Comparison of ENCODE assay signal across 29 cellular contexts in the genomic region with DNA sequence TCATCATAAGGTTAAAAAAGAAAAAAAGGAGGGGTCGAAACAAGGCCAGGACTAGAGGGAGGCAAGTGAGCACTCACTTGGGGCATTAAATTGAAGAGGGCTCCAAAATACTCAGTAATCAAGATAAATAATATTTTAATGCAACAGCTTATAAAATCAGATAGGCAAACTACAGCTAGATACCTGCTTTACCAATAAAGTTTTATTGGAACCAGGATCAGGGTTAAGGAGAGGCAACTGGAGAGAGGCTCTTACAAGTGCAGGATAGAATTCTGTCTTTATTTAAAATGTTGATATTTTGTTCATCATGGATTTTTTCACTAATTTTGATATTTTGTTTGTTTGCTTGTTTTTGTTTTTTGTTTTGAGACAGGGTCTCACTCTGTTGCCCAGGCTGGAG.
"Had no signal": no experiment of that assay in that cellular context is flagged by ENCODE, and none has a peak within 500 bp of the region (broad histone marks: within the 10 kb centered on the region; RNA-seq: fewer than 3 reads in every experiment).

No MANE protein-coding gene starts in this region.

- FAIRE-seq: colon, endometrium, endothelial cell of umbilical vein, frontal cortex had no signal

- H3K4me1 ChIP-seq: colonic mucosa, esophagus squamous epithelium, foreskin keratinocyte, gastrocnemius medialis, heart left ventricle had no signal

- H3K9me3 ChIP-seq: colonic mucosa, esophagus muscularis mucosa, esophagus squamous epithelium, gastrocnemius medialis, gastroesophageal sphincter, heart left ventricle, heart right ventricle had no signal

- ATAC-seq: effector memory CD8-positive, alpha-beta T cell; esophagus mucosa; foreskin keratinocyte; gastrocnemius medialis; gastroesophageal sphincter had no signal

- H3K4me3 Mint-ChIP-seq: dendritic cell treated with granulocyte-macrophage colony-stimulating factor and Interleukin-4, amounts not matched to agents 40 ng/mL and 50 ng/mL, for 4 days; effector memory CD8-positive, alpha-beta T cell; endodermal cell had no signal

- H3K4me3 ChIP-seq: colonic mucosa, coronary artery, dorsolateral prefrontal cortex, esophagus muscularis mucosa, esophagus squamous epithelium, gastrocnemius medialis, gastroesophageal sphincter, heart left ventricle, heart right ventricle had no signal

- H3K27me3 ChIP-seq: colonic mucosa, dorsolateral prefrontal cortex, esophagus muscularis mucosa, gastrocnemius medialis, gastroesophageal sphincter had no signal

- H3K27ac ChIP-seq: colonic mucosa, coronary artery, epithelial cell of prostate, esophagus muscularis mucosa, esophagus squamous epithelium, foreskin keratinocyte, gastrocnemius medialis, gastroesophageal sphincter had no signal

- H3K36me3 ChIP-seq: colonic mucosa, esophagus muscularis mucosa, esophagus squamous epithelium, gastrocnemius medialis, gastroesophageal sphincter, heart left ventricle, heart right ventricle had no signal

- H3K27ac Mint-ChIP-seq: dendritic cell treated with granulocyte-macrophage colony-stimulating factor and Interleukin-4, amounts not matched to agents 40 ng/mL and 50 ng/mL, for 4 days; effector memory CD8-positive, alpha-beta T cell; endodermal cell had no signal

- H3K9me3 Mint-ChIP-seq: dendritic cell treated with granulocyte-macrophage colony-stimulating factor and Interleukin-4, amounts not matched to agents 40 ng/mL and 50 ng/mL, for 4 days; effector memory CD8-positive, alpha-beta T cell; endodermal cell had no signal

- DNase-seq: colonic mucosa; cortex of kidney; dermis blood vessel endothelial cell; dorsolateral prefrontal cortex; effector CD4-positive, alpha-beta T cell; effector CD8-positive, alpha-beta T cell; effector memory CD4-positive, alpha-beta T cell; effector memory CD8-positive, alpha-beta T cell; endodermal cell; erythroblast; esophagus squamous epithelium; foreskin fibroblast; foreskin keratinocyte; foreskin melanocyte; gastrocnemius medialis; glutamatergic neuron; head of caudate nucleus; heart left ventricle had no signal

- H3K4me1 Mint-ChIP-seq: endodermal cell had no signal
